ENCODE assay signal across 29 cellular contexts in genomic region chrX:15567267-15567666, GRCh38. TPM values are rescaled to one million over a fixed set of nuclear protein-coding genes. Genes with fewer than 3 reads are reported as not detected.
"Had no signal": no experiment of that assay in that cellular context is flagged by ENCODE, and none has a peak within 500 bp of the region (broad histone marks: within the 10 kb centered on the region; RNA-seq: fewer than 3 reads in every experiment).

No MANE protein-coding gene starts in this region.

- ATAC-seq: activated CD8-positive, alpha-beta memory T cell treated with anti-CD3 and anti-CD28 coated beads, Interleukin-2, amount 10 ng/mL, durations not matched to agents 7 days and 5 days; activated T-helper 17 cell treated with anti-CD3 and anti-CD28 coated beads, Interleukin-2, amount 50 U/mL, for 72 hours; Panc1; Right ventricle myocardium inferior had no signal

- H3K4me1 Mint-ChIP-seq: activated T-helper 17 cell treated with anti-CD3 and anti-CD28 coated beads, Interleukin-2, amount 50 U/mL, for 72 hours had no signal

- H3K4me1 ChIP-seq: adrenal gland, breast epithelium, SJCRH30 had no signal

- H3K36me3 ChIP-seq: adrenal gland, breast epithelium, SJCRH30 had no signal

- H3K36me3 Mint-ChIP-seq: activated CD8-positive, alpha-beta memory T cell treated with anti-CD3 and anti-CD28 coated beads, Interleukin-2, amount 10 ng/mL, durations not matched to agents 7 days and 5 days; activated naive CD8-positive, alpha-beta T cell had no signal

- H3K27ac ChIP-seq: adrenal gland, breast epithelium, SJCRH30 had no signal

- DNase-seq: activated CD4-positive, alpha-beta memory T cell treated with anti-CD3 and anti-CD28 coated beads, Interleukin-2, amount 10 ng/mL, durations not matched to agents 7 days and 5 days; activated CD4-positive, alpha-beta T cell treated with anti-CD3 and anti-CD28 coated beads, Interleukin-2, amount 50 U/mL, for 1 hour; activated CD4-positive, CD25-positive, alpha-beta regulatory T cell; activated CD8-positive, alpha-beta memory T cell treated with anti-CD3 and anti-CD28 coated beads, Interleukin-2, amount 10 ng/mL, durations not matched to agents 7 days and 5 days; activated gamma-delta T cell; activated naive CD4-positive, alpha-beta T cell treated with anti-CD3 and anti-CD28 coated beads for 36 hours; activated T-cell treated with anti-CD3 and anti-CD28 coated beads, Interleukin-2, amount 50 U/mL, for 24 hours; adrenal gland; anterior cingulate cortex; caudate nucleus; MM.1S; NCI-H1105; NCI-H1436; NCI-H1694 treated with DMSO at 0.1 percent for 48 hours; NCI-H2029 treated with DMSO at 0.1 percent for 48 hours; NCI-H345; NCI-H510A; NK-92 treated with Interleukin-12 subunit alpha and Interleukin-12 subunit beta, amount 100 ng/mL, for 24 hours; OCI-M1; RPMI8226; SK-N-SH; T-helper 1 cell had no signal

- H3K27ac Mint-ChIP-seq: activated CD4-positive, alpha-beta memory T cell treated with anti-CD3 and anti-CD28 coated beads, Interleukin-2, amount 10 ng/mL, durations not matched to agents 7 days and 5 days; activated CD8-positive, alpha-beta memory T cell treated with anti-CD3 and anti-CD28 coated beads, Interleukin-2, amount 10 ng/mL, durations not matched to agents 7 days and 5 days; activated naive CD4-positive, alpha-beta T cell treated with anti-CD3 and anti-CD28 coated beads for 36 hours; activated naive CD8-positive, alpha-beta T cell; activated T-cell treated with anti-CD3 and anti-CD28 coated beads, Interleukin-2, amount 50 U/mL, for 24 hours; activated T-helper 17 cell treated with anti-CD3 and anti-CD28 coated beads, Interleukin-2, amount 50 U/mL, for 72 hours had no signal

- H3K4me3 ChIP-seq: adrenal gland, breast epithelium, SJCRH30 had no signal

- H3K4me3 Mint-ChIP-seq: activated CD4-positive, alpha-beta memory T cell treated with anti-CD3 and anti-CD28 coated beads, Interleukin-2, amount 10 ng/mL, durations not matched to agents 7 days and 5 days; activated CD8-positive, alpha-beta memory T cell treated with anti-CD3 and anti-CD28 coated beads, Interleukin-2, amount 10 ng/mL, durations not matched to agents 7 days and 5 days; activated naive CD4-positive, alpha-beta T cell treated with anti-CD3 and anti-CD28 coated beads for 36 hours; activated naive CD8-positive, alpha-beta T cell; activated T-cell treated with anti-CD3 and anti-CD28 coated beads, Interleukin-2, amount 50 U/mL, for 24 hours; activated T-helper 17 cell treated with anti-CD3 and anti-CD28 coated beads, Interleukin-2, amount 50 U/mL, for 72 hours had no signal

- H3K27me3 ChIP-seq: SJCRH30 had no signal

- H3K9me3 Mint-ChIP-seq: activated CD4-positive, alpha-beta memory T cell treated with anti-CD3 and anti-CD28 coated beads, Interleukin-2, amount 10 ng/mL, durations not matched to agents 7 days and 5 days; activated naive CD4-positive, alpha-beta T cell treated with anti-CD3 and anti-CD28 coated beads for 36 hours; activated T-cell treated with anti-CD3 and anti-CD28 coated beads, Interleukin-2, amount 50 U/mL, for 24 hours; activated T-helper 17 cell treated with anti-CD3 and anti-CD28 coated beads, Interleukin-2, amount 50 U/mL, for 72 hours had no signal

- H3K9me3 ChIP-seq: adrenal gland, breast epithelium, SJCRH30, SK-N-SH had no signal

RNA-seq across cellular contexts. Expression of gene ACE2, which starts 33.5 kb away (rescaled TPM):
- total RNA-seq: activated CD4-positive, alpha-beta memory T cell treated with anti-CD3 and anti-CD28 coated beads, Interleukin-2, amount 10 ng/mL, durations not matched to agents 7 days and 5 days; activated CD8-positive, alpha-beta memory T cell treated with anti-CD3 and anti-CD28 coated beads, Interleukin-2, amount 10 ng/mL, durations not matched to agents 7 days and 5 days; activated naive CD4-positive, alpha-beta T cell treated with anti-CD3 and anti-CD28 coated beads for 36 hours; T-helper 2 cell treated with Interferon-gamma antibody and Interleukin-4, amounts not matched to agents 100 ng/mL and 5 ng/mL, for 36 hours had no signal
